9 cellular contexts compared by ENCODE assay signal in the genomic region with DNA sequence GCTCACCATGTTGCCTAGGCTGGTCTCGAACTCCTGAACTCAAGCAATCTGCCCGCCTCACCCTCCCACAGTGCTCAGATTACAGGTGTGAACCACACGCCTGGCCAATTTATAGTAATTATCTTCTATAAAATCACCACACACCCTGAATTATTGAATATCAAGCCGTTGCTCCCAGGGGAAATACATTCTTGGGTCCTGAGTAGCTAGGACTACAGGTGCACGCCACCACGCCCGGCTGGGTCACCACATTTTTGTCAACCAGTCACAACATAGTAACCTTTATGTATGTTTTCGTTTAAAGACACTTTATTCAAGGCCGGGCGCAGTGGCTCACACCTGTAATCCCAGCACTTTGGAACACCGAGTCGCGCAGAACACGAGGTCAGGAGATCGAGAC. TPM values are rescaled to one million over a fixed set of nuclear protein-coding genes. Genes with fewer than 3 reads are reported as not detected.
"Had no signal": no experiment of that assay in that cellular context is flagged by ENCODE, and none has a peak within 500 bp of the region (broad histone marks: within the 10 kb centered on the region; RNA-seq: fewer than 3 reads in every experiment).

No MANE protein-coding gene starts in this region.

- ATAC-seq: HepG2, K562 had no signal

- H3K4me3 ChIP-seq: K562 had no signal

- H3K27ac ChIP-seq: HL-60, KMS-11 had no signal

- H3K9ac ChIP-seq: KMS-11 had no signal

- H3K4me2 ChIP-seq: KMS-11 had no signal

- DNase-seq: IMR-90, KBM-7, KG1 had no signal

RNA-seq across cellular contexts. Expression of a gene that starts 8.3 kb away (rescaled TPM):
- total RNA-seq: HT1080, IMR-90 had no signal
- polyA plus RNA-seq: IgD-negative memory B cell, IMR-90, K562 had no signal

RNA-seq across cellular contexts. Expression of a gene that starts 22.9 kb away (rescaled TPM):
- polyA plus RNA-seq: IgD-negative memory B cell had no signal
